In the genomic region with DNA sequence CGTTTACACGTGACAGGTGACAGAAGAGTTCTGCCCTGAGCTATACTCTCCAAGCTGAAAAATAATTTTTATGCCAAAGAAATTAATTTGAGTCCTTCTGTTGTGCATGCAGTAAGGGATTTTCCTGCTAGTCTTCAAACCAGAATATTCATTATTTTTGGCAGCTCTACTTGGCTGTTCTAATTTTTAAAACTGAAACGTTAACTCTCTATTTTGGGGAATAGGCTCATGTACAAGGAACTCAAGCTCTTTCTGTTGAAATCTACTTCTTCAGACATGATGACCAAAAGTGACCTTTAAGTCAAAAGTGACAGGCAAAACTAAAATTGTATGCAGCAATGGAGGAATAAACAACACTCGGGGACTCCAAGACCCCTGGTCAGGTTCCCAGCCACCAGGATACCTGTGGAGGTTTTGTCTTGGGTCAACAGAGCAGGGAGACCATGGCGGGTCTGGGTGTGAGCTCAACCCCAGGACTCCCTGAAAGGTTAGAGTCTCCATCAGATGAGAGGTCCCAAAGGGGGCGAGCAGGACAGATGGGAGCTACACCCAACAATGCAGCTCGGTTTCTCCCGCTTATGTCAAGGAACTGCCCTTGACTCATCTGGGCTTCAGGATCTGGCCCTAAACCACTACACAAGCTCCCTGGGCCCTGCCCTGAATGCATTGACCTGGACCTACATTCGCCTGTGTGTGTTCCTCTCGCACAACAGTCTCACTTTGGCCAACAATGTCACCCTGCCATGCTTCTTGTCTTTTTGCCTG, we compare ENCODE assay signal across 29 cellular contexts. TPM values are rescaled to one million over a fixed set of nuclear protein-coding genes. Genes with fewer than 3 reads are reported as not detected.
"Had no signal": no experiment of that assay in that cellular context is flagged by ENCODE, and none has a peak within 500 bp of the region (broad histone marks: within the 10 kb centered on the region; RNA-seq: fewer than 3 reads in every experiment).

No MANE protein-coding gene starts in this region.

- H3K27me3 ChIP-seq: dorsolateral prefrontal cortex, right atrium auricular region, stomach, transverse colon, upper lobe of right lung, vagina had no signal

- H3K9me3 Mint-ChIP-seq: neural crest cell had no signal

- H3K27me3 Mint-ChIP-seq: natural killer cell treated with Interleukin-12 subunit alpha and Interleukin-12 subunit beta and Interleukin-15 and Interleukin-18, amount 100 ng/mL, for 72 hours had no signal

- H3K4me3 Mint-ChIP-seq: mesothelial cell of epicardium; naive B cell; natural killer cell treated with Interleukin-12 subunit alpha and Interleukin-12 subunit beta and Interleukin-15 and Interleukin-18, amount 100 ng/mL, for 72 hours; neural crest cell; stimulated activated effector memory CD8-positive, alpha-beta T cell treated with anti-CD3 and anti-CD28 coated beads, Interleukin-12 subunit alpha, Interleukin-12 subunit beta, amount 100 ng/mL, for 72 hours had no signal

- H3K27ac ChIP-seq: epithelial cell of prostate, heart right ventricle, left lung, prostate gland, right atrium auricular region, stomach, transverse colon, upper lobe of right lung, vagina had no signal

- DNase-seq: effector CD4-positive, alpha-beta T cell; foreskin melanocyte; glutamatergic neuron; heart right ventricle; left cardiac atrium; left lung; mesenchymal stem cell; mucosa of descending colon; naive B cell; stimulated activated CD4-positive, alpha-beta T cell treated with anti-CD3 and anti-CD28 coated beads, Interleukin-12 subunit alpha, Interleukin-12 subunit beta, amount 100 ng/mL, for 4 hours; stimulated activated CD4-positive, alpha-beta T cell treated with anti-CD3 and anti-CD28 coated beads, Interleukin-1b, Interleukin-23, amount 100 ng/mL, for 48 hours; stimulated activated CD4-positive, alpha-beta T cell treated with anti-CD3 and anti-CD28 coated beads, Interleukin-4, amount 100 ng/mL, for 24 hours; stimulated activated naive CD4-positive, alpha-beta T cell treated with Interleukin-2 at 50 U/mL for 16 hours; stomach; transverse colon; upper lobe of right lung had no signal

- H3K9me3 ChIP-seq: prostate gland, upper lobe of right lung, vagina had no signal

- H3K36me3 ChIP-seq: heart right ventricle, left lung, prostate gland, right atrium auricular region, stomach, transverse colon, upper lobe of right lung, vagina had no signal

- H3K27ac Mint-ChIP-seq: mesothelial cell of epicardium; naive B cell; natural killer cell treated with Interleukin-12 subunit alpha and Interleukin-12 subunit beta and Interleukin-15 and Interleukin-18, amount 100 ng/mL, for 72 hours; stimulated activated effector memory CD8-positive, alpha-beta T cell treated with anti-CD3 and anti-CD28 coated beads, Interleukin-12 subunit alpha, Interleukin-12 subunit beta, amount 100 ng/mL, for 72 hours had no signal

- H3K4me1 Mint-ChIP-seq: mesothelial cell of epicardium, naive B cell, neural crest cell had no signal

- ATAC-seq: esophagus mucosa; heart right ventricle; left lung; mucosa of descending colon; sciatic nerve; stimulated activated effector memory CD8-positive, alpha-beta T cell treated with anti-CD3 and anti-CD28 coated beads, Interleukin-12 subunit alpha, Interleukin-12 subunit beta, amount 100 ng/mL, for 72 hours; upper lobe of right lung had no signal

- H3K4me1 ChIP-seq: left lung, prostate gland, stomach, transverse colon, upper lobe of right lung, vagina had no signal

- H3K4me3 ChIP-seq: heart right ventricle, left lung, mucosa of descending colon, prostate gland, right atrium auricular region, smooth muscle cell, stomach, transverse colon, upper lobe of right lung, vagina had no signal

- H3K36me3 Mint-ChIP-seq: naive B cell; natural killer cell treated with Interleukin-12 subunit alpha and Interleukin-12 subunit beta and Interleukin-15 and Interleukin-18, amount 100 ng/mL, for 72 hours; stimulated activated effector memory CD8-positive, alpha-beta T cell treated with anti-CD3 and anti-CD28 coated beads, Interleukin-12 subunit alpha, Interleukin-12 subunit beta, amount 100 ng/mL, for 72 hours had no signal

RNA-seq across cellular contexts. Expression of a gene that starts 57.8 kb away (rescaled TPM):
- total RNA-seq: lung microvascular endothelial cell; natural killer cell treated with Interleukin-12 subunit alpha and Interleukin-12 subunit beta and Interleukin-15 and Interleukin-18, amount 100 ng/mL, for 72 hours; upper lobe of right lung had no signal
